30 cellular contexts compared by ENCODE assay signal in genomic region chr9:78286946-78287388, GRCh38.
"Had no signal": no experiment of that assay in that cellular context is flagged by ENCODE, and none has a peak within 500 bp of the region (broad histone marks: within the 10 kb centered on the region; RNA-seq: fewer than 3 reads in every experiment).

No MANE protein-coding gene starts in this region.

- H3K27me3 ChIP-seq: esophagus squamous epithelium, right atrium auricular region, sigmoid colon, tibial nerve, upper lobe of right lung, uterus had no signal

- H3K27me3 Mint-ChIP-seq: stimulated activated memory B cell treated with anti-CD40 and anti-IgM and Interleukin-4, amounts not matched to agents 10 μg/mL and 1 μg/mL and 100 μg/mL, for 72 hours had no signal

- H3K27ac Mint-ChIP-seq: effector memory CD8-positive, alpha-beta T cell; immature natural killer cell; naive thymus-derived CD4-positive, alpha-beta T cell; nephron progenitor cell; stimulated activated memory B cell treated with anti-CD40 and anti-IgM and Interleukin-4, amounts not matched to agents 10 μg/mL and 1 μg/mL and 100 μg/mL, for 72 hours had no signal

- H3K4me3 ChIP-seq: coronary artery, esophagus squamous epithelium, heart right ventricle, prostate gland, right atrium auricular region, sigmoid colon, thoracic aorta, tibial nerve, upper lobe of right lung, uterus had no signal

- H3K9me3 Mint-ChIP-seq: immature natural killer cell; stimulated activated memory B cell treated with anti-CD40 and anti-IgM and Interleukin-4, amounts not matched to agents 10 μg/mL and 1 μg/mL and 100 μg/mL, for 72 hours had no signal

- H3K4me3 Mint-ChIP-seq: effector memory CD8-positive, alpha-beta T cell; immature natural killer cell; naive thymus-derived CD4-positive, alpha-beta T cell; nephron progenitor cell; stimulated activated memory B cell treated with anti-CD40 and anti-IgM and Interleukin-4, amounts not matched to agents 10 μg/mL and 1 μg/mL and 100 μg/mL, for 72 hours had no signal

- H3K36me3 ChIP-seq: esophagus squamous epithelium, heart right ventricle, prostate gland, right atrium auricular region, sigmoid colon, thoracic aorta, tibial nerve, upper lobe of right lung, uterus had no signal

- FAIRE-seq: endometrium had no signal

- H3K27ac ChIP-seq: coronary artery, heart right ventricle, prostate gland, right atrium auricular region, sigmoid colon, thoracic aorta, tibial nerve, upper lobe of right lung, uterus had no signal

- H3K4me1 ChIP-seq: prostate gland, upper lobe of right lung, uterus had no signal

- DNase-seq: effector memory CD8-positive, alpha-beta T cell; erythroblast; esophagus squamous epithelium; foreskin melanocyte; glutamatergic neuron; heart right ventricle; hippocampal formation; immature natural killer cell; islet precursor cell; left colon; left ventricle myocardium superior; mesendoderm; midbrain; naive thymus-derived CD4-positive, alpha-beta T cell; nephron progenitor cell; nucleus accumbens; sigmoid colon; stimulated activated CD4-positive, alpha-beta T cell treated with anti-CD3 and anti-CD28 coated beads, Interleukin-2, amount 100 ng/mL, for 24 hours; stimulated activated CD4-positive, alpha-beta T cell treated with anti-CD3 and anti-CD28 coated beads, Interleukin-4, amount 100 ng/mL, for 24 hours; stimulated activated naive CD8-positive, alpha-beta T cell treated with anti-CD3 and anti-CD28 coated beads, Interleukin-15, Interleukin-2, amounts not matched to agents 100 U/mL and 50 U/mL, for 24 hours; substantia nigra; upper lobe of right lung; uterus had no signal

- H3K36me3 Mint-ChIP-seq: stimulated activated memory B cell treated with anti-CD40 and anti-IgM and Interleukin-4, amounts not matched to agents 10 μg/mL and 1 μg/mL and 100 μg/mL, for 72 hours had no signal

- ATAC-seq: effector memory CD8-positive, alpha-beta T cell; heart right ventricle; left colon; left ventricle myocardium superior; naive thymus-derived CD4-positive, alpha-beta T cell; stimulated activated memory B cell treated with anti-CD40 and anti-IgM and Interleukin-4, amounts not matched to agents 10 μg/mL and 1 μg/mL and 100 μg/mL, for 72 hours; stimulated activated naive CD8-positive, alpha-beta T cell treated with anti-CD3 and anti-CD28 coated beads, Interleukin-15, Interleukin-2, amounts not matched to agents 100 U/mL and 50 U/mL, for 24 hours; upper lobe of right lung had no signal

- H3K4me1 Mint-ChIP-seq: immature natural killer cell; naive thymus-derived CD4-positive, alpha-beta T cell; stimulated activated memory B cell treated with anti-CD40 and anti-IgM and Interleukin-4, amounts not matched to agents 10 μg/mL and 1 μg/mL and 100 μg/mL, for 72 hours had no signal

- H3K9me3 ChIP-seq: esophagus squamous epithelium, heart right ventricle, prostate gland, right atrium auricular region, sigmoid colon, thoracic aorta, tibial nerve, upper lobe of right lung, uterus had no signal
